8 cellular contexts compared by ENCODE assay signal in the genomic region with DNA sequence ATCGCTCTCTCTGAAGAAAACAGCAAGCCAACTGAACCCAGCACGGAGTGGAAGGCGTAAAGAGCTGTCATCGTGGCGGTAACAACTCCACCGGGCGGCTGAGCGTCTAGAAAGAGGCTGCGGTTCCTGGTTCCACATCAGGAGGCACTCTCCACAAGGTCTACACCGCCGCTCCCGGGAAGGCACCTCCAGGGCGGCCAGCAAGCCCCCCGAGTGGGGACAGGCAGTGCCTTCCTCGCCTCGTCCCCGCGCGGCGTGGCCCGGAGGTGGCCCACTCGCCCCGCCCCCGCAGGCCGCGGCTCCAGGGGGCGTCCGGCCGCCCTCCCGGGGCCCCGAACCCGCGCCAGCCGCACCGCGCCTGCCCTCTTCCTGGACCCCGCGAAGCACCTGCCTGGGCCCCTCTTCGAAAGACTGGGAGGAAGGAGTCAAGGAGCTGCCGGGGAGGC. TPM values are rescaled to one million over a fixed set of nuclear protein-coding genes. Genes with fewer than 3 reads are reported as not detected.
DNase-seq lines count a peak whose midpoint lies in the region; ATAC-seq and TF ChIP-seq lines count a peak whose summit lies in the region.

No MANE protein-coding gene starts in this region.

- H3K4me3 ChIP-seq in HFF-Myc (replicated peaks; ENCODE audit: low read depth, low read length) (peak overlapping the region; percentile 98), stomach (peak overlapping the region; percentile 89 to 99 (median 95))

- H3K4me1 ChIP-seq in stomach = peaks cover 0 to 21% (median 9%) of the 10 kb centered on the region in 4 donors

- intact Hi-C loops in natural killer cell (cut with micrococcal nuclease) (loop anchor here (2.0 to 10.0 kb wide), 3 partner anchors 213 to 1065 kb away; partner anchors contain the start of genes AFF1 and PPM1K), stomach (cut with DNase I; ENCODE audit: low total_unique reads) (loop anchor here (10.0 kb wide), 1 partner anchor 295 kb away; no protein-coding TSS in a partner anchor)

- WGBS in stomach, 5 donors = 0 to 2% (median 0%) methylated on average over 21 to 40 of the region's 40 CpGs

- ATAC-seq in esophagus mucosa = peak; percentile 50
- ATAC-seq in natural killer cell = peak; percentile 27 to 43 (median 28)

- H3K27ac ChIP-seq in stomach = peak overlapping the region; percentile 90 to 97 (median 92)

- H3K27me3 Mint-ChIP-seq in natural killer cell (ENCODE audit: low read depth in 2 of 2) = no peaks in the 10 kb centered on the region

- H3K9me3 ChIP-seq in stomach = no peaks in the 10 kb centered on the region

- TF ChIP-seq POLR2A in stomach (IDR thresholded peaks at IDR 0.05) = no peak

- H3K9me3 Mint-ChIP-seq in natural killer cell = no peaks in the 10 kb centered on the region

- peaks cover 7 to 12% of the 10 kb centered on the region in 2 donors for H3K4me1 Mint-ChIP-seq in natural killer cell

- no peaks in the 10 kb centered on the region for H3K36me3 ChIP-seq in stomach

- peak overlapping the region; percentile 87 to 91 for H3K27ac Mint-ChIP-seq in natural killer cell

- peak; percentile 66 for DNase-seq in DMS53 (lab: John Stamatoyannopoulos, UW)
- DNase-seq in DMS53 treated with DMSO at 0.1 percent for 48 hours (lab: John Stamatoyannopoulos, UW; ENCODE audit: unreplicated experiment) = no peak
- DNase-seq in HFF-Myc (ENCODE audit: extremely low read depth, low read depth) = peak; percentile 14
- peak; percentile 19 for DNase-seq in MV-4-11 (lab: John Stamatoyannopoulos, UW)
- DNase-seq in activated CD8-positive, alpha-beta memory T cell treated with anti-CD3 and anti-CD28 coated beads for 4 hours (ENCODE audit: low read depth in 2 of 2) = peak; percentile 16 to 19
- DNase-seq in natural killer cell = peak; percentile 53
- peak; percentile 44 for DNase-seq in stomach

- TF ChIP-seq CTCF in HFF-Myc (IDR thresholded peaks at IDR 0.05; ENCODE audit: low read depth, low read length, missing control alignments) (peak; percentile 5), natural killer cell (IDR thresholded peaks at IDR 0.05) (no peak), stomach (IDR thresholded peaks at IDR 0.05) (no peak)

- H3K36me3 Mint-ChIP-seq in natural killer cell = no peaks in the 10 kb centered on the region

- no peaks in the 10 kb centered on the region for H3K27me3 ChIP-seq in stomach

- peak overlapping the region; percentile 94 for H3K4me3 Mint-ChIP-seq in natural killer cell

- no peak for TF ChIP-seq EP300 in stomach (IDR thresholded peaks at IDR 0.05)

RNA-seq across cellular contexts. Expression of gene KLHL8, which starts 0.7 kb away (rescaled TPM):
- total RNA-seq in esophagus mucosa = 6.4 TPM
- 10 to 100 TPM in 1 of 3 donors, 1 to 10 TPM in 2; 8.3 to 11.2 (median 9.1) TPM for total RNA-seq in natural killer cell
- total RNA-seq in stomach = 100 to 1,000 TPM in 1 of 5 donors, 10 to 100 TPM in 3, 1 to 10 TPM in 1; 8.7 to 107 (median 16.9) TPM
- 1 to 10 TPM; 2.1 to 5.0 (median 3.4) TPM for polyA plus RNA-seq in stomach
